19 cellular contexts compared by ENCODE assay signal in genomic region chr10:29135318-29135717, GRCh38.
"Had no signal": no experiment of that assay in that cellular context is flagged by ENCODE, and none has a peak within 500 bp of the region (broad histone marks: within the 10 kb centered on the region; RNA-seq: fewer than 3 reads in every experiment).

No MANE protein-coding gene starts in this region.

- H3K27ac ChIP-seq: heart right ventricle, hepatocyte, left ventricle myocardium inferior, neural progenitor cell, neutrophil, right atrium auricular region, right lobe of liver, suprapubic skin, thoracic aorta, tibial artery, uterus had no signal

- H3K4me2 ChIP-seq: hepatocyte, neural progenitor cell had no signal

- H3K4me1 ChIP-seq: suprapubic skin, uterus had no signal

- H3K9ac ChIP-seq: neural progenitor cell had no signal

- H3K36me3 ChIP-seq: heart right ventricle, left ventricle myocardium inferior, neural progenitor cell, neutrophil, right atrium auricular region, right lobe of liver, suprapubic skin, thoracic aorta, tibial artery, uterus had no signal

- DNase-seq: heart right ventricle; islet precursor cell; left ventricle myocardium inferior; naive B cell; natural killer cell; nephron progenitor cell; occipital lobe; right lobe of liver; stimulated activated CD4-positive, alpha-beta T cell treated with anti-CD3 and anti-CD28 coated beads, Interleukin-4, amount 100 ng/mL, for 24 hours; stimulated activated naive CD4-positive, alpha-beta T cell; tibial artery; uterus had no signal

- H3K79me2 ChIP-seq: hepatocyte had no signal

- H3K4me3 ChIP-seq: heart right ventricle, hepatocyte, left ventricle myocardium inferior, lung, neural progenitor cell, right atrium auricular region, right lobe of liver, suprapubic skin, thoracic aorta, tibial artery, uterus had no signal

- H3K9me3 ChIP-seq: heart right ventricle, left ventricle myocardium inferior, neutrophil, right atrium auricular region, right lobe of liver, suprapubic skin, thoracic aorta, tibial artery, uterus had no signal

- H2AFZ ChIP-seq: hepatocyte, neural progenitor cell had no signal

- H3K27me3 ChIP-seq: heart right ventricle, hepatocyte, neural progenitor cell, right atrium auricular region, right lobe of liver, suprapubic skin, tibial artery, uterus had no signal
